ENCODE assay signal across 34 cellular contexts in genomic region chr13:37141011-37141410, GRCh38. TPM values are rescaled to one million over a fixed set of nuclear protein-coding genes. Genes with fewer than 3 reads are reported as not detected.
"Had no signal": no experiment of that assay in that cellular context is flagged by ENCODE, and none has a peak within 500 bp of the region (broad histone marks: within the 10 kb centered on the region; RNA-seq: fewer than 3 reads in every experiment).

No MANE protein-coding gene starts in this region.

- ATAC-seq: activated CD4-positive, alpha-beta T cell treated with anti-CD3 and anti-CD28 coated beads for 36 hours; activated T-helper 17 cell treated with anti-CD3 and anti-CD28 coated beads, Interleukin-2, amount 50 U/mL, for 72 hours; body of pancreas; Panc1; Right ventricle myocardium inferior had no signal

- FAIRE-seq: bronchial epithelial cell had no signal

- H3K36me3 Mint-ChIP-seq: activated naive CD4-positive, alpha-beta T cell treated with anti-CD3 and anti-CD28 coated beads, Interleukin-2, amount 10 ng/mL, durations not matched to agents 7 days and 5 days; activated naive CD8-positive, alpha-beta T cell treated with anti-CD3 and anti-CD28 coated beads, Interleukin-2, amount 10 ng/mL, durations not matched to agents 7 days and 5 days had no signal

- H3K9me3 ChIP-seq: adrenal gland, body of pancreas, SK-N-SH had no signal

- H3K4me3 ChIP-seq: adrenal gland, body of pancreas had no signal

- H3K4me1 ChIP-seq: adrenal gland, body of pancreas had no signal

- H3K27me3 Mint-ChIP-seq: activated CD4-positive, alpha-beta memory T cell treated with anti-CD3 and anti-CD28 coated beads, Interleukin-2, amount 10 ng/mL, durations not matched to agents 7 days and 5 days; activated CD4-positive, alpha-beta T cell treated with anti-CD3 and anti-CD28 coated beads for 36 hours; activated naive CD4-positive, alpha-beta T cell treated with anti-CD3 and anti-CD28 coated beads, Interleukin-2, amount 10 ng/mL, durations not matched to agents 7 days and 5 days; activated naive CD8-positive, alpha-beta T cell treated with anti-CD3 and anti-CD28 coated beads, Interleukin-2, amount 10 ng/mL, durations not matched to agents 7 days and 5 days; activated T-helper 17 cell treated with anti-CD3 and anti-CD28 coated beads, Interleukin-2, amount 50 U/mL, for 72 hours; central memory CD8-positive, alpha-beta T cell had no signal

- H3K27me3 ChIP-seq: adrenal gland, body of pancreas had no signal

- H3K4me2 ChIP-seq: SK-N-SH had no signal

- H3K27ac ChIP-seq: adrenal gland, body of pancreas, VCaP had no signal

- H3K36me3 ChIP-seq: adrenal gland had no signal

- H3K4me3 Mint-ChIP-seq: activated CD4-positive, alpha-beta memory T cell treated with anti-CD3 and anti-CD28 coated beads, Interleukin-2, amount 10 ng/mL, durations not matched to agents 7 days and 5 days; activated CD4-positive, alpha-beta T cell treated with anti-CD3 and anti-CD28 coated beads for 36 hours; activated naive CD4-positive, alpha-beta T cell treated with anti-CD3 and anti-CD28 coated beads, Interleukin-2, amount 10 ng/mL, durations not matched to agents 7 days and 5 days; activated naive CD8-positive, alpha-beta T cell treated with anti-CD3 and anti-CD28 coated beads, Interleukin-2, amount 10 ng/mL, durations not matched to agents 7 days and 5 days; activated T-helper 17 cell treated with anti-CD3 and anti-CD28 coated beads, Interleukin-2, amount 50 U/mL, for 72 hours; central memory CD8-positive, alpha-beta T cell had no signal

- H3K27ac Mint-ChIP-seq: activated CD4-positive, alpha-beta memory T cell treated with anti-CD3 and anti-CD28 coated beads, Interleukin-2, amount 10 ng/mL, durations not matched to agents 7 days and 5 days; activated CD4-positive, alpha-beta T cell treated with anti-CD3 and anti-CD28 coated beads for 36 hours; activated naive CD4-positive, alpha-beta T cell treated with anti-CD3 and anti-CD28 coated beads, Interleukin-2, amount 10 ng/mL, durations not matched to agents 7 days and 5 days; activated naive CD8-positive, alpha-beta T cell treated with anti-CD3 and anti-CD28 coated beads, Interleukin-2, amount 10 ng/mL, durations not matched to agents 7 days and 5 days; activated T-helper 17 cell treated with anti-CD3 and anti-CD28 coated beads, Interleukin-2, amount 50 U/mL, for 72 hours had no signal

- DNase-seq: activated CD4-positive, alpha-beta memory T cell treated with anti-CD3 and anti-CD28 coated beads, Interleukin-2, amount 10 ng/mL, durations not matched to agents 7 days and 5 days; activated CD4-positive, alpha-beta T cell treated with anti-CD3 and anti-CD28 coated beads for 36 hours; activated CD4-positive, alpha-beta T cell treated with anti-CD3 and anti-CD28 coated beads, Interleukin-2, amount 50 U/mL, for 1 hour; activated gamma-delta T cell; activated naive CD4-positive, alpha-beta T cell treated with anti-CD3 and anti-CD28 coated beads, Interleukin-2, amount 10 ng/mL, durations not matched to agents 7 days and 5 days; activated naive CD8-positive, alpha-beta T cell treated with anti-CD3 and anti-CD28 coated beads, Interleukin-2, amount 10 ng/mL, durations not matched to agents 7 days and 5 days; activated T-cell treated with anti-CD3 and anti-CD28 coated beads for 4 hours; activated T-cell treated with anti-CD3 and anti-CD28 coated beads, Interleukin-2, amount 50 U/mL, for 48 hours; adrenal gland; aorta; body of pancreas; Kasumi-1; KBM-7; NCI-H1092; NCI-H1417 treated with DMSO at 0.1 percent for 48 hours; NCI-H1694; NCI-H2029; NCI-H2107; NCI-H510A treated with DMSO at 0.1 percent for 48 hours; NCI-H69; NK-92 treated with Interleukin-12 subunit alpha and Interleukin-12 subunit beta, amount 100 ng/mL, for 24 hours; OCI-M1; RPMI8226; SK-N-SH; T-helper 1 cell had no signal

- H3K9ac ChIP-seq: SK-N-SH had no signal

- H3K9me3 Mint-ChIP-seq: activated CD4-positive, alpha-beta memory T cell treated with anti-CD3 and anti-CD28 coated beads, Interleukin-2, amount 10 ng/mL, durations not matched to agents 7 days and 5 days; activated naive CD4-positive, alpha-beta T cell treated with anti-CD3 and anti-CD28 coated beads, Interleukin-2, amount 10 ng/mL, durations not matched to agents 7 days and 5 days; activated naive CD8-positive, alpha-beta T cell treated with anti-CD3 and anti-CD28 coated beads, Interleukin-2, amount 10 ng/mL, durations not matched to agents 7 days and 5 days; activated T-helper 17 cell treated with anti-CD3 and anti-CD28 coated beads, Interleukin-2, amount 50 U/mL, for 72 hours had no signal

- H3K4me1 Mint-ChIP-seq: activated CD4-positive, alpha-beta memory T cell treated with anti-CD3 and anti-CD28 coated beads, Interleukin-2, amount 10 ng/mL, durations not matched to agents 7 days and 5 days; activated CD4-positive, alpha-beta T cell treated with anti-CD3 and anti-CD28 coated beads for 36 hours; activated naive CD4-positive, alpha-beta T cell treated with anti-CD3 and anti-CD28 coated beads, Interleukin-2, amount 10 ng/mL, durations not matched to agents 7 days and 5 days; activated naive CD8-positive, alpha-beta T cell treated with anti-CD3 and anti-CD28 coated beads, Interleukin-2, amount 10 ng/mL, durations not matched to agents 7 days and 5 days; activated T-helper 17 cell treated with anti-CD3 and anti-CD28 coated beads, Interleukin-2, amount 50 U/mL, for 72 hours; central memory CD8-positive, alpha-beta T cell had no signal

- H3K9me2 ChIP-seq: SK-N-SH had no signal

RNA-seq across cellular contexts. Expression of gene CSNK1A1L, which starts 35.5 kb away (rescaled TPM):
- total RNA-seq: activated CD4-positive, alpha-beta memory T cell treated with anti-CD3 and anti-CD28 coated beads, Interleukin-2, amount 10 ng/mL, durations not matched to agents 7 days and 5 days; activated CD4-positive, alpha-beta T cell treated with anti-CD3 and anti-CD28 coated beads for 36 hours; activated CD8-positive, alpha-beta memory T cell treated with anti-CD3 and anti-CD28 coated beads for 36 hours; activated naive CD8-positive, alpha-beta T cell treated with anti-CD3 and anti-CD28 coated beads, Interleukin-2, amount 10 ng/mL, durations not matched to agents 7 days and 5 days; activated T-helper 17 cell treated with anti-CD3 and anti-CD28 coated beads, Interleukin-2, amount 50 U/mL, for 72 hours; adrenal gland; aorta; body of pancreas; bronchial epithelial cell; MCF 10A; Right ventricle myocardium inferior; T-helper 2 cell treated with Interferon-gamma antibody and Interleukin-4, amounts not matched to agents 100 ng/mL and 5 ng/mL, for 36 hours had no signal
- polyA plus RNA-seq: adrenal gland, aorta, SK-N-SH had no signal
